ENCODE assay signal across 23 cellular contexts in the genomic region with DNA sequence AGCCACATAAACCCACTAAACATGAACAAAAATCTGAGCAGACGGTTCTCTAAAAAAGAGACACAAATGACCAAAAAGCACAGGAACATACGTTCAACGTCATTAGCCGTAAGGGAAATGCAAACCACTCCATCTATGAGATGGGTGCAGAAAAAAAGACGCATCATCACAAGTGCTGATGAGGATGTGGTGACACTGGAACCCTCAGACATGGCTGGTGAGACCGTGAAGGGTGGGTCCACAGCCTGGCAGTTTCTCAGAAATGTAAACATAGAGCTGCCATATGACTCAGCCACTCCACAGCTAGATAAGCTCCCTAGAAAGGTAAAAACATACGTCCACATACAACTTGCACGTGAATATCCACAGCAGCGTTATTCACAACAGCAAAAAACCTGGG.
"Had no signal": no experiment of that assay in that cellular context is flagged by ENCODE, and none has a peak within 500 bp of the region (broad histone marks: within the 10 kb centered on the region; RNA-seq: fewer than 3 reads in every experiment).

No MANE protein-coding gene starts in this region.

- DNase-seq: cortex of kidney; effector memory CD8-positive, alpha-beta T cell; foreskin fibroblast; gastrocnemius medialis; mucosa of descending colon; naive B cell; pancreas; sigmoid colon; stimulated activated CD4-positive, alpha-beta T cell treated with anti-CD3 and anti-CD28 coated beads, Interleukin-2, amount 100 ng/mL, for 24 hours; stimulated activated CD4-positive, alpha-beta T cell treated with anti-CD3 and anti-CD28 coated beads, Interleukin-4, amount 100 ng/mL, for 24 hours; stimulated activated naive CD8-positive, alpha-beta T cell treated with anti-CD3 and anti-CD28 coated beads, Interleukin-15, Interleukin-2, amounts not matched to agents 100 U/mL and 50 U/mL, for 24 hours; thyroid gland; trophoblast cell had no signal

- H3K4me3 ChIP-seq: gastrocnemius medialis, lung, mucosa of descending colon, pancreas, sigmoid colon, suprapubic skin, thyroid gland, vagina had no signal

- H3K4me3 Mint-ChIP-seq: effector memory CD8-positive, alpha-beta T cell; memory B cell; mesothelial cell of epicardium; naive B cell; natural killer cell treated with Interleukin-12 subunit alpha and Interleukin-12 subunit beta and Interleukin-15 and Interleukin-18, amount 100 ng/mL, for 72 hours; neural crest cell; stimulated activated memory B cell treated with anti-CD40 and anti-IgM and Interleukin-4, amounts not matched to agents 10 μg/mL and 1 μg/mL and 100 μg/mL, for 72 hours had no signal

- H3K27ac Mint-ChIP-seq: effector memory CD8-positive, alpha-beta T cell; memory B cell; mesothelial cell of epicardium; naive B cell; natural killer cell treated with Interleukin-12 subunit alpha and Interleukin-12 subunit beta and Interleukin-15 and Interleukin-18, amount 100 ng/mL, for 72 hours; stimulated activated memory B cell treated with anti-CD40 and anti-IgM and Interleukin-4, amounts not matched to agents 10 μg/mL and 1 μg/mL and 100 μg/mL, for 72 hours had no signal

- H3K9me3 Mint-ChIP-seq: effector memory CD8-positive, alpha-beta T cell; natural killer cell treated with Interleukin-12 subunit alpha and Interleukin-12 subunit beta and Interleukin-15 and Interleukin-18, amount 100 ng/mL, for 72 hours had no signal

- H3K4me1 ChIP-seq: pancreas, thyroid gland, vagina had no signal

- H3K4me1 Mint-ChIP-seq: memory B cell; naive B cell; stimulated activated memory B cell treated with anti-CD40 and anti-IgM and Interleukin-4, amounts not matched to agents 10 μg/mL and 1 μg/mL and 100 μg/mL, for 72 hours had no signal

- H3K27me3 ChIP-seq: gastrocnemius medialis, pancreas, thyroid gland, vagina had no signal

- H3K9me3 ChIP-seq: gastrocnemius medialis, neutrophil, pancreas, sigmoid colon, suprapubic skin, thyroid gland, vagina had no signal

- H3K27ac ChIP-seq: gastrocnemius medialis, neutrophil, pancreas, sigmoid colon, suprapubic skin, thyroid gland, vagina had no signal

- H3K36me3 ChIP-seq: gastrocnemius medialis, neutrophil, pancreas, sigmoid colon, suprapubic skin, thyroid gland, vagina had no signal

- H3K36me3 Mint-ChIP-seq: memory B cell; mesothelial cell of epicardium; naive B cell; natural killer cell treated with Interleukin-12 subunit alpha and Interleukin-12 subunit beta and Interleukin-15 and Interleukin-18, amount 100 ng/mL, for 72 hours; stimulated activated memory B cell treated with anti-CD40 and anti-IgM and Interleukin-4, amounts not matched to agents 10 μg/mL and 1 μg/mL and 100 μg/mL, for 72 hours had no signal

- ATAC-seq: effector memory CD8-positive, alpha-beta T cell; esophagus mucosa; gastrocnemius medialis; mucosa of descending colon; natural killer cell treated with Interleukin-12 subunit alpha and Interleukin-12 subunit beta and Interleukin-15 and Interleukin-18, amount 100 ng/mL, for 72 hours; pancreas; stimulated activated memory B cell treated with anti-CD40 and anti-IgM and Interleukin-4, amounts not matched to agents 10 μg/mL and 1 μg/mL and 100 μg/mL, for 72 hours; stimulated activated naive CD8-positive, alpha-beta T cell treated with anti-CD3 and anti-CD28 coated beads, Interleukin-15, Interleukin-2, amounts not matched to agents 100 U/mL and 50 U/mL, for 24 hours had no signal
